In genomic region chr1:82728206-82728605, GRCh38 we compare ENCODE assay signal across 6 cellular contexts.
"Had no signal": no experiment of that assay in that cellular context is flagged by ENCODE, and none has a peak within 500 bp of the region (broad histone marks: within the 10 kb centered on the region; RNA-seq: fewer than 3 reads in every experiment).

No MANE protein-coding gene starts in this region.

- FAIRE-seq: HTR-8/SVneo, K562 had no signal

- H3K4me3 ChIP-seq: K562 had no signal

- DNase-seq: IMR-90, KBM-7, KG1 had no signal

- ATAC-seq: K562 had no signal

- H3K27ac ChIP-seq: HL-60 had no signal
